ENCODE assay signal across 17 cellular contexts in genomic region chr9:77111408-77111807, GRCh38.
"Had no signal": no experiment of that assay in that cellular context is flagged by ENCODE, and none has a peak within 500 bp of the region (broad histone marks: within the 10 kb centered on the region; RNA-seq: fewer than 3 reads in every experiment).

No MANE protein-coding gene starts in this region.

- H3K4me3 ChIP-seq: stomach, suprapubic skin, testis, thoracic aorta, thyroid gland, tibial artery, tibial nerve, transverse colon, upper lobe of left lung, upper lobe of right lung, uterus, vagina had no signal

- H3K36me3 ChIP-seq: stomach, suprapubic skin, thoracic aorta, thyroid gland, tibial artery, tibial nerve, transverse colon, upper lobe of left lung, upper lobe of right lung, uterus, vagina had no signal

- H3K4me1 ChIP-seq: stomach, suprapubic skin, testis, thyroid gland, tibial artery, tibial nerve, transverse colon, upper lobe of left lung, upper lobe of right lung, uterus, vagina had no signal

- ATAC-seq: stimulated activated effector memory CD8-positive, alpha-beta T cell treated with anti-CD3 and anti-CD28 coated beads, Interleukin-12 subunit alpha, Interleukin-12 subunit beta, amount 100 ng/mL, for 72 hours; stimulated activated memory B cell treated with anti-CD40 and anti-IgM and Interleukin-4, amounts not matched to agents 10 μg/mL and 1 μg/mL and 100 μg/mL, for 72 hours; stimulated activated naive B cell treated with anti-CD40 and anti-IgM and Interleukin-4, amounts not matched to agents 10 μg/mL and 1 μg/mL and 100 μg/mL, for 72 hours; stimulated activated naive CD8-positive, alpha-beta T cell treated with anti-CD3 and anti-CD28 coated beads, Interleukin-15, amount 100 ng/mL, for 72 hours; stimulated activated naive CD8-positive, alpha-beta T cell treated with anti-CD3 and anti-CD28 coated beads, Interleukin-15, Interleukin-2, amounts not matched to agents 100 U/mL and 50 U/mL, for 24 hours; upper lobe of right lung had no signal

- H3K27ac ChIP-seq: stomach, suprapubic skin, testis, thoracic aorta, thyroid gland, tibial artery, tibial nerve, transverse colon, upper lobe of left lung, upper lobe of right lung, uterus, vagina had no signal

- H3K9me3 ChIP-seq: stomach, suprapubic skin, testis, thoracic aorta, thyroid gland, tibial artery, tibial nerve, transverse colon, upper lobe of left lung, upper lobe of right lung, uterus, vagina had no signal
